ENCODE assay signal across 11 cellular contexts in the genomic region with DNA sequence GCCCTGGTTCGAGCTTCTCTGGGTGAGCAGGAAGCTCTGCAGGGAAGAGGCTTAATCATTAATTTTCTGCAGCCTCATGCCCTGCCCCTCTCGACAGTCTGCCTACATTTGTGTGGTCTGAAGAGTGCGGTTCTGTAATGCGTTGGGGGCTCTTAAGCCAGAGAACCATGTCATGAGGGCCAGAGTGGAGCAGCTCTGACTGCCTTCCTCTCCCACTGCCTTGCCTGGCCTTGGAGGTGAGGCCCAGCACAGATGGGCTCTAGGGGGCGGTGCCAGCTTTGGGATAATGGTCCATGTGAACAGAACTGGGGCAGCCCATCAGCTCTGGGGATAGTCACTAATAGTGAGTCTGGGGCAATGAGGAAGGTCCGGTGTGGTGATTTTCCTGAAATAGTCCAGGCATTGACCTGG. TPM values are rescaled to one million over a fixed set of nuclear protein-coding genes. Genes with fewer than 3 reads are reported as not detected.
DNase-seq lines count a peak whose midpoint lies in the region; ATAC-seq, FAIRE-seq and TF ChIP-seq lines count a peak whose summit lies in the region.
"Had no signal": no experiment of that assay in that cellular context is flagged by ENCODE, and none has a peak within 500 bp of the region (broad histone marks: within the 10 kb centered on the region; RNA-seq: fewer than 3 reads in every experiment).

No MANE protein-coding gene starts in this region.

- no peaks in the 10 kb centered on the region for H4K20me1 ChIP-seq in K562 (replicated peaks; ENCODE audit: control insufficient read depth, insufficient read depth, low read length)

- POLR2A ChIA-PET in K562 (lab: Yijun Ruan, JAX): no interaction called here

- in situ Hi-C loops in K562 (cut with MboI): no loop called here

- intact Hi-C loops in K562 (cut with micrococcal nuclease): no loop called here

- CTCF ChIA-PET in K562 (lab: Yijun Ruan, JAX; ENCODE audit: low intra/inter-chr PET ratio): no interaction called here

- no peaks in the 10 kb centered on the region for H3K79me2 ChIP-seq in K562 (ENCODE audit: control insufficient read depth, insufficient read depth, low read length)

- peaks cover 2% of the 10 kb centered on the region for H3K36me3 Mint-ChIP-seq in neural crest cell (ENCODE audit: low read depth)

- WGBS in K562 (ENCODE audit: insufficient coverage, low coverage, missing lambda C conversion rate): 0% methylated on average over 5 of the region's 6 CpGs

- H3K27me3 ChIP-seq in K562 (ENCODE audit: control insufficient read depth in 2 of 2, insufficient read depth in 2 of 2, low read length in 2 of 2): peaks cover 10 to 37% of the 10 kb centered on the region in 2 experiments; a peak in 4 of 5 replicates

- H3K27me3 Mint-ChIP-seq in neural crest cell (ENCODE audit: low read depth): peaks cover 57% of the 10 kb centered on the region

- H3K27ac ChIP-seq in K562 (ENCODE audit: extremely low read depth, low read depth, low read length): no peak overlapping the region

- no peak overlapping the region for H3K9ac ChIP-seq in K562 (ENCODE audit: insufficient read depth in 1 of 2, low read depth in 2 of 2, low read length in 2 of 2)

- H3K9me3 ChIP-seq in K562 (replicated peaks; ENCODE audit: control insufficient read depth, insufficient read depth, low read depth, low read length): no peaks in the 10 kb centered on the region
- H3K9me3 ChIP-seq: HAP-1 had no signal

- H3K4me1 Mint-ChIP-seq in neural crest cell: peaks cover 20% of the 10 kb centered on the region

- TF ChIP-seq CTCF in K562 (IDR thresholded peaks at IDR 0.05 in 2 of 3, conservative IDR thresholded peaks at IDR 0.05 in 1 of 3; ENCODE audit: insufficient read depth in 2 of 3, low read depth in 1 of 3, low read length in 3 of 3) (peak; percentile 19 to 37 (median 31); a peak in 3 of 6 replicates), neural crest cell (conservative IDR thresholded peaks at IDR 0.05) (no peak)

- H3K4me1 ChIP-seq in K562 (replicated peaks in 1 of 2; ENCODE audit: control insufficient read depth in 2 of 2, insufficient read depth in 2 of 2, low read length in 2 of 2): peaks cover 0 to 19% of the 10 kb centered on the region in 2 experiments; a peak in 2 of 5 replicates
- H3K4me1 ChIP-seq: HAP-1 had no signal

- FAIRE-seq in K562 (lab: Jason Lieb, UNC): no peak

- BruUV-seq in K562 (replicated peaks; lab: Mats Ljungman, UMichigan): no TSS peak

- 0 out of 4 replicates have a peak, but pooled peaks of 1 of the 2 experiments have one; percentile 26 for TF ChIP-seq RAD21 in K562 (CRISPR knock-in tag; conservative IDR thresholded peaks at IDR 0.05 in 1 of 2, IDR thresholded peaks at IDR 0.05 in 1 of 2)

- DNase-seq in NCI-H1436 (lab: John Stamatoyannopoulos, UW) (peak; percentile 30), NCI-H1436 treated with DMSO at 0.1 percent for 48 hours (lab: John Stamatoyannopoulos, UW) (no peak), HuH-7 (ENCODE audit: low spot score) (peak; percentile 58), K562 (ENCODE audit: extremely low read depth in 1 of 4, low spot score in 3 of 4) (peak in 1 of 4 experiments; percentile 10), neural crest cell (ENCODE audit: low read depth, low spot score) (no peak), middle frontal gyrus (ENCODE audit: extremely low spot score, low spot score) (no peak), UCSD-AML1 (lab: John Stamatoyannopoulos, UW; ENCODE audit: unreplicated experiment) (no peak), mesenteric fat pad (ENCODE audit: low spot score) (no peak)
- DNase-seq: activated naive CD4-positive, alpha-beta T cell; NCI-H2029 had no signal

- H3K36me3 ChIP-seq in K562 (ENCODE audit: control insufficient read depth, insufficient read depth, low read length): no peaks in the 10 kb centered on the region
- H3K36me3 ChIP-seq: HAP-1 had no signal

- H2AFZ ChIP-seq in K562 (ENCODE audit: low read depth, low read length): no peak overlapping the region

- H3K4me3 ChIP-seq in K562: no peak overlapping the region
- H3K4me3 ChIP-seq: HAP-1 had no signal

- H3K4me2 ChIP-seq in K562 (ENCODE audit: insufficient read depth, low read length): no peak overlapping the region

- no peak for TF ChIP-seq EP300 in K562 (IDR thresholded peaks at IDR 0.05; ENCODE audit: low read length)

- TF ChIP-seq POLR2A in K562 (conservative IDR thresholded peaks at IDR 0.05): no peak

- H3K9me3 Mint-ChIP-seq in neural crest cell: no peaks in the 10 kb centered on the region

- peak overlapping the region; percentile 83 for H3K4me3 Mint-ChIP-seq in neural crest cell

- no peaks in the 10 kb centered on the region for H3K9me1 ChIP-seq in K562 (ENCODE audit: control insufficient read depth, insufficient read depth, low read length)

- peak; percentile 71 for ATAC-seq in K562

- H3K27ac Mint-ChIP-seq in neural crest cell (ENCODE audit: unreplicated experiment): no peak overlapping the region

TF ChIP-seq in K562, 482 proteins besides CTCF, POLR2A, EP300 and RAD21:
- TF ChIP-seq BACH1 (tag; IDR thresholded peaks at IDR 0.05) (no peak), ZNF140 (CRISPR knock-in tag; IDR thresholded peaks at IDR 0.05) (no peak), NCOA1 (IDR thresholded peaks at IDR 0.05; ENCODE audit: low read depth) (no peak), PCBP1 (IDR thresholded peaks at IDR 0.05; ENCODE audit: low read depth, low read length, poor library complexity, severe bottlenecking) (no peak), PRMT5 (CRISPR knock-in tag; IDR thresholded peaks at IDR 0.05) (no peak), MAFF (IDR thresholded peaks at IDR 0.05; ENCODE audit: low read length) (no peak)
- TF ChIP-seq, protein P1, sequence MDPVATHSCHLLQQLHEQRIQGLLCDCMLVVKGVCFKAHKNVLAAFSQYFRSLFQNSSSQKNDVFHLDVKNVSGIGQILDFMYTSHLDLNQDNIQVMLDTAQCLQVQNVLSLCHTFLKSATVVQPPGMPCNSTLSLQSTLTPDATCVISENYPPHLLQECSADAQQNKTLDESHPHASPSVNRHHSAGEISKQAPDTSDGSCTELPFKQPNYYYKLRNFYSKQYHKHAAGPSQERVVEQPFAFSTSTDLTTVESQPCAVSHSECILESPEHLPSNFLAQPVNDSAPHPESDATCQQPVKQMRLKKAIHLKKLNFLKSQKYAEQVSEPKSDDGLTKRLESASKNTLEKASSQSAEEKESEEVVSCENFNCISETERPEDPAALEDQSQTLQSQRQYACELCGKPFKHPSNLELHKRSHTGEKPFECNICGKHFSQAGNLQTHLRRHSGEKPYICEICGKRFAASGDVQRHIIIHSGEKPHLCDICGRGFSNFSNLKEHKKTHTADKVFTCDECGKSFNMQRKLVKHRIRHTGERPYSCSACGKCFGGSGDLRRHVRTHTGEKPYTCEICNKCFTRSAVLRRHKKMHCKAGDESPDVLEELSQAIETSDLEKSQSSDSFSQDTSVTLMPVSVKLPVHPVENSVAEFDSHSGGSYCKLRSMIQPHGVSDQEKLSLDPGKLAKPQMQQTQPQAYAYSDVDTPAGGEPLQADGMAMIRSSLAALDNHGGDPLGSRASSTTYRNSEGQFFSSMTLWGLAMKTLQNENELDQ (CRISPR knock-in tag; IDR thresholded peaks at IDR 0.05; ENCODE audit: borderline replicate concordance): no peak
- TF ChIP-seq, protein P2, sequence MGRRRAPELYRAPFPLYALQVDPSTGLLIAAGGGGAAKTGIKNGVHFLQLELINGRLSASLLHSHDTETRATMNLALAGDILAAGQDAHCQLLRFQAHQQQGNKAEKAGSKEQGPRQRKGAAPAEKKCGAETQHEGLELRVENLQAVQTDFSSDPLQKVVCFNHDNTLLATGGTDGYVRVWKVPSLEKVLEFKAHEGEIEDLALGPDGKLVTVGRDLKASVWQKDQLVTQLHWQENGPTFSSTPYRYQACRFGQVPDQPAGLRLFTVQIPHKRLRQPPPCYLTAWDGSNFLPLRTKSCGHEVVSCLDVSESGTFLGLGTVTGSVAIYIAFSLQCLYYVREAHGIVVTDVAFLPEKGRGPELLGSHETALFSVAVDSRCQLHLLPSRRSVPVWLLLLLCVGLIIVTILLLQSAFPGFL (CRISPR knock-in tag; IDR thresholded peaks at IDR 0.05): no peak
- TF ChIP-seq, protein P3, sequence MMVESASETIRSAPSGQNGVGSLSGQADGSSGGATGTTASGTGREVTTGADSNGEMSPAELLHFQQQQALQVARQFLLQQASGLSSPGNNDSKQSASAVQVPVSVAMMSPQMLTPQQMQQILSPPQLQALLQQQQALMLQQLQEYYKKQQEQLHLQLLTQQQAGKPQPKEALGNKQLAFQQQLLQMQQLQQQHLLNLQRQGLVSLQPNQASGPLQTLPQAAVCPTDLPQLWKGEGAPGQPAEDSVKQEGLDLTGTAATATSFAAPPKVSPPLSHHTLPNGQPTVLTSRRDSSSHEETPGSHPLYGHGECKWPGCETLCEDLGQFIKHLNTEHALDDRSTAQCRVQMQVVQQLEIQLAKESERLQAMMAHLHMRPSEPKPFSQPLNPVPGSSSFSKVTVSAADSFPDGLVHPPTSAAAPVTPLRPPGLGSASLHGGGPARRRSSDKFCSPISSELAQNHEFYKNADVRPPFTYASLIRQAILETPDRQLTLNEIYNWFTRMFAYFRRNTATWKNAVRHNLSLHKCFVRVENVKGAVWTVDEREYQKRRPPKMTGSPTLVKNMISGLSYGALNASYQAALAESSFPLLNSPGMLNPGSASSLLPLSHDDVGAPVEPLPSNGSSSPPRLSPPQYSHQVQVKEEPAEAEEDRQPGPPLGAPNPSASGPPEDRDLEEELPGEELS (CRISPR knock-in tag; IDR thresholded peaks at IDR 0.05; ENCODE audit: borderline replicate concordance): no peak

RNA-seq across cellular contexts. Expression of a gene that starts 5.7 kb away (rescaled TPM):
- total RNA-seq in K562 (2011; cell fraction: chromatin; rRNA removed; ENCODE audit: low replicate concordance): not detected in 2 replicates
- total RNA-seq in K562 (2011; cell fraction: nucleolus; rRNA removed): not detected in 2 replicates
- not detected in 2 replicates for total RNA-seq in K562 (2011; cell fraction: nucleoplasm; rRNA removed)
- total RNA-seq in K562 (2014; rRNA removed) (not detected in 2 replicates), K562 (2014; rRNA removed; fragmentation: Illumina TruSeq; extraction: Trizol) (not detected in 2 replicates), K562 (2015; rRNA removed; fragmentation: Illumina TruSeq; extraction: Trizol) (not detected in 2 replicates), K562 (2021) (not detected in 2 replicates), neural crest cell (3.7 and 5.0 TPM in 2 replicates), mesenteric fat pad (0.80 TPM)
- polyA plus RNA-seq in K562 (2011; rRNA removed) (not detected in 2 replicates), K562 (2014; fragmentation: Illumina TruSeq; extraction: Trizol) (not detected in 2 replicates), K562 (2014; fragmentation: Nextera tagmentation; extraction: Ambion mirVana) (not detected), K562 (2014; rRNA removed) (not detected in 2 replicates)
- polyA plus RNA-seq in K562 (2011; cell fraction: cytosol; rRNA removed): not detected in 2 replicates
- not detected in 2 replicates for polyA plus RNA-seq in K562 (2011; cell fraction: nucleus; rRNA removed)
- polyA plus RNA-seq in K562 (2012): not detected in 2 replicates
- polyA minus RNA-seq in K562 (2011; rRNA and poly(A)+ RNA removed): not detected in 2 replicates
- polyA minus RNA-seq in K562 (2011; cell fraction: cytosol; rRNA and poly(A)+ RNA removed): not detected in 2 replicates
- polyA minus RNA-seq in K562 (2011; cell fraction: nucleus; rRNA and poly(A)+ RNA removed): not detected in 2 replicates

Comparison
In these comparisons a context has a peak if more than half of its experiments do, and no peak if none do; other contexts are left out.
1. DNase-seq: peak in NCI-H1436 (single experiment) and HuH-7 (single experiment); none in NCI-H1436 treated with DMSO at 0.1 percent for 48 hours (single experiment), neural crest cell (single experiment), middle frontal gyrus (single experiment), UCSD-AML1 (single experiment) and mesenteric fat pad (single experiment).